In the genomic region with DNA sequence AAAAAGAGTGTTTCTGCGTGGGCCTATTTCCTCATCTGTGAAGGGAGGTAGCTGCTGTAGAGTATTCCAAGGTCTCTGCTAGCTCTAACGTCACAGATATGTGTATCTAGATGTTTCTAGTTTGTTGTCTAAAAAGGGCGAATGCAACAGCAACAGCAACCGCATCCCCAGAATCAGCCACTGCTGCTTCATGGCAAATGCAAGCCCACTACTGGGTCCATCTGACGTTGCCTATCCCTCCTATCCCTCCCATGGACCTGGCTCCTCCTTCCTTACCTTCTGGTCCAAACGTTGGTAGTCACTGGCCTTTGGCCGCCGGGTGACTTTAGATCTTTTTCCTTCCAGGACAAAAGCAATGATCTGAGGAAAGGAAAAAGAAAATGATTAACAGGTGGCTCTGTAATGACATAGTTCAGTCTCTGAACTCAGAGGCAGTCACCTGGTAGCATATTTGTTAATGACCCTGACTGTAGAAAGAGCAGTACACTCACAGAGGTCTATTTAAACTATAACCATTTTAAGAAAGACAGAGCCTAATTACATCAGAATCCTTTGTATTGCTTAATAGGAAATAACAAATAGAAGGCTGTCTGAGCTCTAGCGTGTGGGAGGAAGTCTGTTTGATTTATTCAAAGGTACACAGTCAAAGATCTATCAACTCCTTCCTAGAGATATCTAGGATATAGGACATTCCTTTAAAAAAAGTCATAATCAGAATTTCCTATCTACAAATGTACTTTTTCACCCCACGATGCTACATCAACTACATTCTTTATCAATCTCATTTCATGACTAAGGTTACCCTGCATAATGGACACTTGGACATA, we compare ENCODE assay signal across 8 cellular contexts. TPM values are rescaled to one million over a fixed set of nuclear protein-coding genes. Genes with fewer than 3 reads are reported as not detected.
DNase-seq lines count a peak whose midpoint lies in the region; TF ChIP-seq lines count a peak whose summit lies in the region.

No MANE protein-coding gene starts in this region.

- no peaks in the 10 kb centered on the region for H3K9me3 ChIP-seq in OCI-LY7 (ENCODE audit: low read length)

- in situ Hi-C loops in G401 (cut with HindIII; ENCODE audit: low sequenced_read_pairs) = no loop called here

- POLR2A ChIA-PET in OCI-LY7 (lab: Charles Lee) = interaction anchor here (0.6 to 1.8 kb wide), 4 partner anchors 10 to 294 kb away, joined by 3 to 6 read pairs (median 3); partner anchors contain the start of genes ELMOD3 and RETSAT

- H3K36me3 Mint-ChIP-seq in endothelial cell (ENCODE audit: low read depth, unreplicated experiment) (peaks cover 61% of the 10 kb centered on the region), progenitor cell of endocrine pancreas (ENCODE audit: insufficient read depth) (peaks cover 29% of the 10 kb centered on the region)

- no peak overlapping the region for H2AFZ ChIP-seq in OCI-LY7 (ENCODE audit: low read length)

- H3K27me3 Mint-ChIP-seq in endothelial cell (ENCODE audit: unreplicated experiment) = peaks cover 13% of the 10 kb centered on the region
- H3K27me3 Mint-ChIP-seq in progenitor cell of endocrine pancreas = no peaks in the 10 kb centered on the region

- no peaks in the 10 kb centered on the region for H3K9me2 ChIP-seq in OCI-LY7 (ENCODE audit: insufficient read depth, low read length)

- peaks cover 75% of the 10 kb centered on the region for H3K36me3 ChIP-seq in OCI-LY7 (ENCODE audit: insufficient read depth, low read length)

- peaks cover 37% of the 10 kb centered on the region for H3K4me1 ChIP-seq in OCI-LY7 (ENCODE audit: insufficient read depth, low read length, poor library complexity, severe bottlenecking)

- H3K4me2 ChIP-seq in OCI-LY7 (ENCODE audit: low read length) = peak overlapping the region; percentile 99

- H3K4me1 Mint-ChIP-seq in endothelial cell (ENCODE audit: unreplicated experiment) = peaks cover 54% of the 10 kb centered on the region
- H3K4me1 Mint-ChIP-seq in progenitor cell of endocrine pancreas (ENCODE audit: low read depth) = peaks cover 33% of the 10 kb centered on the region

- H3K4me3 ChIP-seq in OCI-LY7 (ENCODE audit: low read depth, low read length, poor library complexity, severe bottlenecking) = peak overlapping the region; percentile 93

- H3K9me3 Mint-ChIP-seq in endothelial cell (ENCODE audit: unreplicated experiment) = no peaks in the 10 kb centered on the region
- H3K9me3 Mint-ChIP-seq in progenitor cell of endocrine pancreas (ENCODE audit: low read depth) = no peaks in the 10 kb centered on the region

- H3K79me2 ChIP-seq in OCI-LY7 (ENCODE audit: insufficient read depth, low read depth, low read length) = peaks cover 82% of the 10 kb centered on the region

- H3K4me3 Mint-ChIP-seq in endothelial cell (ENCODE audit: unreplicated experiment) (peak overlapping the region; percentile 100), progenitor cell of endocrine pancreas (ENCODE audit: low read depth) (peak overlapping the region; percentile 97)

- no peak overlapping the region for H3K27ac ChIP-seq in OCI-LY7 (ENCODE audit: low read depth, low read length, poor library complexity, severe bottlenecking)

- no peak overlapping the region for H3K27ac Mint-ChIP-seq in endothelial cell (ENCODE audit: unreplicated experiment)
- H3K27ac Mint-ChIP-seq in progenitor cell of endocrine pancreas = peak overlapping the region; percentile 88

- intact Hi-C loops in OCI-LY7 (cut with micrococcal nuclease; ENCODE audit: unreplicated experiment) = no loop called here

- BruUV-seq in OCI-LY7 (replicated peaks; lab: Mats Ljungman, UMichigan) = no TSS peak

- CTCF ChIA-PET in OCI-LY7 (lab: Charles Lee; ENCODE audit: unreplicated experiment) = no interaction called here

- no peak for TF ChIP-seq CTCF in OCI-LY7 (conservative IDR thresholded peaks at IDR 0.05; ENCODE audit: low read length)
- no peak for TF ChIP-seq CTCF in endothelial cell (IDR thresholded peaks at IDR 0.05; ENCODE audit: unreplicated experiment)
- no peak for TF ChIP-seq CTCF in progenitor cell of endocrine pancreas (IDR thresholded peaks at IDR 0.05; ENCODE audit: unreplicated experiment)

- H4K20me1 ChIP-seq in OCI-LY7 (ENCODE audit: insufficient read depth, low read length) = peaks cover 43% of the 10 kb centered on the region

- DNase-seq in G401 (ENCODE audit: low spot score) (peak; percentile 32), OCI-LY7 (ENCODE audit: low spot score) (no peak), endothelial cell (ENCODE audit: low spot score) (no peak), progenitor cell of endocrine pancreas (ENCODE audit: low spot score, unreplicated experiment) (no peak), T1000 (lab: John Stamatoyannopoulos, UW) (no peak), NCI-H128 (lab: John Stamatoyannopoulos, UW; ENCODE audit: unreplicated experiment) (no peak), NCI-H2196 (lab: John Stamatoyannopoulos, UW; ENCODE audit: unreplicated experiment) (no peak)
- DNase-seq in stimulated activated naive CD4-positive, alpha-beta T cell treated with Interleukin-2 at 50 U/mL for 16 hours (lab: John Stamatoyannopoulos, UW) = no peak

RNA-seq across cellular contexts. Expression of gene TGOLN2, which starts 2.9 kb away (rescaled TPM):
- total RNA-seq in G401 (2014; rRNA removed; shearing (Covaris generic)) = 14.1 and 16.9 TPM in 2 replicates
- 74.4 and 78.6 TPM in 2 replicates for total RNA-seq in OCI-LY7 (2014; rRNA removed; shearing (Covaris generic))
- total RNA-seq in OCI-LY7 (2022) (76.9 and 86.6 TPM in 2 replicates), endothelial cell (ENCODE audit: unreplicated experiment) (83.1 TPM), progenitor cell of endocrine pancreas (64.2 and 65.5 TPM in 2 replicates)

RNA-seq across cellular contexts. Expression of gene RETSAT, which starts 29.5 kb away (rescaled TPM):
- 32.1 and 39.6 TPM in 2 replicates for total RNA-seq in G401 (2014; rRNA removed; shearing (Covaris generic))
- total RNA-seq in OCI-LY7 (2014; rRNA removed; shearing (Covaris generic)) = 5.9 and 14.1 TPM in 2 replicates
- 19.2 and 19.9 TPM in 2 replicates for total RNA-seq in OCI-LY7 (2022)
- total RNA-seq in endothelial cell (ENCODE audit: unreplicated experiment) = 37.0 TPM
- total RNA-seq in progenitor cell of endocrine pancreas = 22.8 and 23.1 TPM in 2 replicates

RNA-seq across cellular contexts. Expression of gene ELMOD3, which starts 29.7 kb away (rescaled TPM):
- total RNA-seq in G401 (2014; rRNA removed; shearing (Covaris generic)) = 11.0 and 11.2 TPM in 2 replicates
- 12.0 and 22.1 TPM in 2 replicates for total RNA-seq in OCI-LY7 (2014; rRNA removed; shearing (Covaris generic))
- total RNA-seq in OCI-LY7 (2022) (18.5 and 21.8 TPM in 2 replicates), endothelial cell (ENCODE audit: unreplicated experiment) (15.9 TPM), progenitor cell of endocrine pancreas (23.3 and 25.6 TPM in 2 replicates)
